Comparison of ENCODE assay signal across 17 cellular contexts in genomic region chr2:16058256-16058655, GRCh38.
"Had no signal": no experiment of that assay in that cellular context is flagged by ENCODE, and none has a peak within 500 bp of the region (broad histone marks: within the 10 kb centered on the region; RNA-seq: fewer than 3 reads in every experiment).

No MANE protein-coding gene starts in this region.

- DNase-seq: activated CD4-positive, alpha-beta T cell treated with anti-CD3 and anti-CD28 coated beads, Interleukin-2, amount 50 U/mL, for 1 hour; activated CD8-positive, alpha-beta memory T cell treated with anti-CD3 and anti-CD28 coated beads for 24 hours; activated gamma-delta T cell treated with Interleukin-2 at 50 U/mL for 16 hours; amniotic stem cell; central memory CD4-positive, alpha-beta T cell; colonic mucosa; ovary; sigmoid colon; stimulated activated CD4-positive, alpha-beta T cell treated with anti-CD3 and anti-CD28 coated beads, Interleukin-1b, Interleukin-23, amount 100 ng/mL, for 48 hours; upper lobe of right lung had no signal

- H3K4me1 ChIP-seq: colonic mucosa, upper lobe of right lung had no signal

- H3K27me3 Mint-ChIP-seq: activated naive CD8-positive, alpha-beta T cell had no signal

- H3K27ac ChIP-seq: colonic mucosa, esophagus muscularis mucosa, ovary, sigmoid colon, thoracic aorta, upper lobe of right lung had no signal

- H3K27me3 ChIP-seq: colonic mucosa, esophagus muscularis mucosa, ovary, sigmoid colon, upper lobe of right lung had no signal

- ATAC-seq: upper lobe of right lung had no signal

- H3K36me3 Mint-ChIP-seq: activated naive CD8-positive, alpha-beta T cell; mesothelial cell of epicardium had no signal

- H3K9me3 ChIP-seq: colonic mucosa, ovary, thoracic aorta, upper lobe of right lung had no signal

- H3K4me3 Mint-ChIP-seq: activated naive CD8-positive, alpha-beta T cell; brain; mesothelial cell of epicardium; neural crest cell had no signal

- H3K36me3 ChIP-seq: colonic mucosa, esophagus muscularis mucosa, ovary, sigmoid colon, thoracic aorta, upper lobe of right lung had no signal

- H3K4me3 ChIP-seq: colonic mucosa, esophagus muscularis mucosa, lung, ovary, sigmoid colon, thoracic aorta, upper lobe of right lung had no signal

- H3K27ac Mint-ChIP-seq: activated naive CD8-positive, alpha-beta T cell; brain; mesothelial cell of epicardium had no signal
